Comparison of ENCODE assay signal across 8 cellular contexts in genomic region chr3:125437631-125438435, GRCh38.
DNase-seq lines count a peak whose midpoint lies in the region; ATAC-seq and TF ChIP-seq lines count a peak whose summit lies in the region.

No MANE protein-coding gene starts in this region.

- TF ChIP-seq RAD21 in neural cell (conservative IDR thresholded peaks at IDR 0.05): peak; percentile 92

- H3K4me3 Mint-ChIP-seq in activated T-cell treated with anti-CD3 and anti-CD28 coated beads, Interleukin-2, amount 50 U/mL, for 4 hours: no peak overlapping the region
- H3K4me3 Mint-ChIP-seq in stimulated activated naive CD8-positive, alpha-beta T cell treated with anti-CD3 and anti-CD28 coated beads, Interleukin-15, amount 100 ng/mL, for 72 hours: no peak overlapping the region

- no peaks in the 10 kb centered on the region for H3K79me2 ChIP-seq in neural cell (replicated peaks; ENCODE audit: insufficient read depth, low read length)

- peak in 1 of 2 donors; percentile 37 for ATAC-seq in activated T-cell treated with anti-CD3 and anti-CD28 coated beads, Interleukin-2, amount 50 U/mL, for 4 hours
- ATAC-seq in stimulated activated naive CD8-positive, alpha-beta T cell treated with anti-CD3 and anti-CD28 coated beads, Interleukin-15, amount 100 ng/mL, for 72 hours: no peak
- no peak for ATAC-seq in HG03196 (IDR thresholded peaks at IDR 0.05; ENCODE audit: unreplicated experiment)

- no peak overlapping the region for H3K27ac Mint-ChIP-seq in stimulated activated naive CD8-positive, alpha-beta T cell treated with anti-CD3 and anti-CD28 coated beads, Interleukin-15, amount 100 ng/mL, for 72 hours

- H3K36me3 ChIP-seq in neural cell (ENCODE audit: insufficient read depth, low read length): no peaks in the 10 kb centered on the region

- no peak overlapping the region for H3K9ac ChIP-seq in neural cell (ENCODE audit: low read length)

- no peaks in the 10 kb centered on the region for H3F3A ChIP-seq in neural cell (ENCODE audit: insufficient read depth, low read length, poor library complexity, severe bottlenecking)

- H3K4me3 ChIP-seq in fibroblast of pulmonary artery (replicated peaks; ENCODE audit: low read depth, low read length): no peak overlapping the region
- no peak overlapping the region for H3K4me3 ChIP-seq in neural cell (ENCODE audit: low read length)

- H3K9me2 ChIP-seq in neural cell (ENCODE audit: insufficient read depth, low read length): no peaks in the 10 kb centered on the region

- H3K9me3 ChIP-seq in neural cell (ENCODE audit: low read length): peaks cover 2% of the 10 kb centered on the region

- no peak overlapping the region for H3K4me2 ChIP-seq in neural cell (ENCODE audit: low read length)

- H3K36me3 Mint-ChIP-seq in activated T-cell treated with anti-CD3 and anti-CD28 coated beads, Interleukin-2, amount 50 U/mL, for 4 hours (ENCODE audit: insufficient read depth): peaks cover 5% of the 10 kb centered on the region

- peaks cover 3% of the 10 kb centered on the region for H3K4me1 Mint-ChIP-seq in activated T-cell treated with anti-CD3 and anti-CD28 coated beads, Interleukin-2, amount 50 U/mL, for 4 hours (ENCODE audit: low read depth)
- no peaks in the 10 kb centered on the region for H3K4me1 Mint-ChIP-seq in stimulated activated naive CD8-positive, alpha-beta T cell treated with anti-CD3 and anti-CD28 coated beads, Interleukin-15, amount 100 ng/mL, for 72 hours

- TF ChIP-seq CTCF in fibroblast of pulmonary artery (IDR thresholded peaks at IDR 0.05; ENCODE audit: low read length, missing control alignments) (peak; percentile 98), neural cell (IDR thresholded peaks at IDR 0.05; ENCODE audit: poor library complexity, severe bottlenecking) (peak; percentile 93)

- peak; percentile 28 for DNase-seq in NCI-H2171 treated with DMSO at 0.1 percent for 48 hours (lab: John Stamatoyannopoulos, UW)
- no peak for DNase-seq in NCI-H2171 (lab: John Stamatoyannopoulos, UW)
- peak; percentile 22 to 25 for DNase-seq in NOMO-1 (lab: John Stamatoyannopoulos, UW; ENCODE audit: unreplicated experiment in 2 of 2)
- DNase-seq in activated T-cell treated with anti-CD3 and anti-CD28 coated beads, Interleukin-2, amount 50 U/mL, for 4 hours: peak; percentile 63
- peak; percentile 63 for DNase-seq in fibroblast of pulmonary artery (ENCODE audit: low read depth)
- peak; percentile 47 to 51 for DNase-seq in stimulated activated naive CD8-positive, alpha-beta T cell treated with anti-CD3 and anti-CD28 coated beads, Interleukin-15, amount 100 ng/mL, for 72 hours

- no peak for TF ChIP-seq EP300 in neural cell (conservative IDR thresholded peaks at IDR 0.05; ENCODE audit: poor library complexity, severe bottlenecking)

- H3K27me3 ChIP-seq in neural cell (ENCODE audit: insufficient read depth, low read depth, low read length): no peaks in the 10 kb centered on the region

- no peak overlapping the region for H2AFZ ChIP-seq in neural cell (ENCODE audit: low read depth, low read length)

- no peaks in the 10 kb centered on the region for H3K9me3 Mint-ChIP-seq in activated T-cell treated with anti-CD3 and anti-CD28 coated beads, Interleukin-2, amount 50 U/mL, for 4 hours
- H3K9me3 Mint-ChIP-seq in stimulated activated naive CD8-positive, alpha-beta T cell treated with anti-CD3 and anti-CD28 coated beads, Interleukin-15, amount 100 ng/mL, for 72 hours: no peaks in the 10 kb centered on the region

- no peak overlapping the region for H3K27ac ChIP-seq in neural cell (ENCODE audit: low read length)

- peaks cover under 1% of the 10 kb centered on the region for H3K27me3 Mint-ChIP-seq in activated T-cell treated with anti-CD3 and anti-CD28 coated beads, Interleukin-2, amount 50 U/mL, for 4 hours (ENCODE audit: low read depth)
- no peaks in the 10 kb centered on the region for H3K27me3 Mint-ChIP-seq in stimulated activated naive CD8-positive, alpha-beta T cell treated with anti-CD3 and anti-CD28 coated beads, Interleukin-15, amount 100 ng/mL, for 72 hours

- no peaks in the 10 kb centered on the region for H4K20me1 ChIP-seq in neural cell (ENCODE audit: insufficient read depth)

TF ChIP-seq in neural cell, 6 proteins besides CTCF, POLR2A, EP300 and RAD21:
- TF ChIP-seq POLR2AphosphoS5 (IDR thresholded peaks at IDR 0.05): no peak
- TF ChIP-seq SMC3 (conservative IDR thresholded peaks at IDR 0.05; ENCODE audit: poor library complexity): peak; percentile 98
